ENCODE assay signal across 23 cellular contexts in the genomic region with DNA sequence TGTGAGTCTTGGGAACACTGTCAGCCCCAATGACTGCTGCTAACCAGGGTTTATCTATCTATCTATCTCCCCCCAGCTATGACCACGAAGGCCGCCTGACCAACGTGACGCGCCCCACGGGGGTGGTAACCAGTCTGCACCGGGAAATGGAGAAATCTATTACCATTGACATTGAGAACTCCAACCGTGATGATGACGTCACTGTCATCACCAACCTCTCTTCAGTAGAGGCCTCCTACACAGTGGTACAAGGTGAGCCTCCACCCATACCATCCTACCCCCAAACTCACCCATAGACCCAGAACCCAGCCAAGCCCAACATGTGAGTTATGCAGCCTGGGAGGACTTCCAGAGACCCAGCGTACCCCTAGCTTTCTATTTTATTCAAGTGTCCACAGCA.
DNase-seq lines count a peak whose midpoint lies in the region; ATAC-seq, FAIRE-seq and TF ChIP-seq lines count a peak whose summit lies in the region.
"Had no signal": no experiment of that assay in that cellular context is flagged by ENCODE, and none has a peak within 500 bp of the region (broad histone marks: within the 10 kb centered on the region; RNA-seq: fewer than 3 reads in every experiment).

No MANE protein-coding gene starts in this region.

- no peaks in the 10 kb centered on the region for H4K20me1 ChIP-seq in HepG2 (ENCODE audit: insufficient read depth, low read length)

- H3K4me1 Mint-ChIP-seq in activated CD4-positive, alpha-beta T cell treated with anti-CD3 and anti-CD28 coated beads, Interleukin-2, amount 10 ng/mL, durations not matched to agents 24 days and 14 days = peaks cover 23% of the 10 kb centered on the region
- H3K4me1 Mint-ChIP-seq in activated CD4-positive, alpha-beta T cell treated with anti-CD3 and anti-CD28 coated beads for 36 hours = peaks cover 28% of the 10 kb centered on the region
- peaks cover 24% of the 10 kb centered on the region for H3K4me1 Mint-ChIP-seq in activated T-helper 2 cell treated with anti-CD3 and anti-CD28 coated beads, Interferon-gamma antibody, Interleukin-2, Interleukin-4, amounts not matched to agents 10 μg/mL and 5 μg/mL and 100 μg/mL, durations not matched to agents 14 hours and 24 hours and 36 hours (ENCODE audit: low read depth)
- H3K4me1 Mint-ChIP-seq in nephron progenitor cell = peaks cover 46% of the 10 kb centered on the region

- TF ChIP-seq CTCF in HepG2 (CRISPR knock-in tag; IDR thresholded peaks at IDR 0.05) (no peak), right lobe of liver (IDR thresholded peaks at IDR 0.05) (no peak), nephron progenitor cell (IDR thresholded peaks at IDR 0.05) (no peak), Peyer's patch (IDR thresholded peaks at IDR 0.05) (no peak)

- WGBS in HepG2 (ENCODE audit: low lambda C conversion rate) = 50% methylated on average over 10 of the region's 10 CpGs
- 91% methylated on average over 8 of the region's 10 CpGs for WGBS in right lobe of liver (ENCODE audit: insufficient coverage, low coverage, low lambda C conversion rate, missing lambda C conversion rate)

- POLR2A ChIA-PET in activated CD4-positive, alpha-beta T cell treated with anti-CD3 and anti-CD28 coated beads for 36 hours (lab: Charles Lee) = no interaction called here
- POLR2A ChIA-PET in HepG2 (lab: Yijun Ruan, JAX) = no interaction called here

- ATAC-seq in activated CD4-positive, alpha-beta T cell treated with anti-CD3 and anti-CD28 coated beads for 36 hours = no peak
- ATAC-seq in HepG2 = no peak
- no peak for ATAC-seq in right lobe of liver
- no peak for ATAC-seq in HG02870 (IDR thresholded peaks at IDR 0.05; ENCODE audit: unreplicated experiment)
- ATAC-seq: A549, GM12878 had no signal

- no peak for DNase-seq in activated CD4-positive, alpha-beta T cell treated with anti-CD3 and anti-CD28 coated beads, Interleukin-2, amount 10 ng/mL, durations not matched to agents 24 days and 14 days
- DNase-seq in activated CD4-positive, alpha-beta T cell treated with anti-CD3 and anti-CD28 coated beads for 36 hours = no peak
- DNase-seq in HepG2 (ENCODE audit: low spot score) (no peak), right lobe of liver (no peak), nephron progenitor cell (no peak), Peyer's patch (no peak)
- DNase-seq in activated T-helper 2 cell treated with anti-CD3 and anti-CD28 coated beads, Interferon-gamma antibody, Interleukin-2, Interleukin-4, amounts not matched to agents 10 μg/mL and 5 μg/mL and 100 μg/mL, durations not matched to agents 14 hours and 24 hours and 36 hours (ENCODE audit: low spot score) = no peak
- DNase-seq: AML-193; Caco-2; CD4-positive, alpha-beta T cell; DMS153; DMS79; GDM1; GM23248 had no signal

- no peaks in the 10 kb centered on the region for H3K36me3 ChIP-seq in HepG2 (replicated peaks in 1 of 2; ENCODE audit: control insufficient read depth in 1 of 2, insufficient read depth in 2 of 2, low read length in 2 of 2)
- H3K36me3 ChIP-seq in right lobe of liver = no peaks in the 10 kb centered on the region
- no peaks in the 10 kb centered on the region for H3K36me3 ChIP-seq in Peyer's patch
- H3K36me3 ChIP-seq: HAP-1 had no signal

- peak overlapping the region; percentile 12 for H3K27ac Mint-ChIP-seq in activated CD4-positive, alpha-beta T cell treated with anti-CD3 and anti-CD28 coated beads, Interleukin-2, amount 10 ng/mL, durations not matched to agents 24 days and 14 days
- no peak overlapping the region for H3K27ac Mint-ChIP-seq in activated CD4-positive, alpha-beta T cell treated with anti-CD3 and anti-CD28 coated beads for 36 hours
- peak overlapping the region; percentile 9 for H3K27ac Mint-ChIP-seq in activated T-helper 2 cell treated with anti-CD3 and anti-CD28 coated beads, Interferon-gamma antibody, Interleukin-2, Interleukin-4, amounts not matched to agents 10 μg/mL and 5 μg/mL and 100 μg/mL, durations not matched to agents 14 hours and 24 hours and 36 hours
- H3K27ac Mint-ChIP-seq in nephron progenitor cell = peak overlapping the region; percentile 37
- H3K27ac Mint-ChIP-seq: CD4-positive, alpha-beta T cell; IgD-negative memory B cell had no signal

- TF ChIP-seq RAD21 in HepG2 (CRISPR knock-in tag; IDR thresholded peaks at IDR 0.05) = no peak

- CTCF ChIA-PET in activated CD4-positive, alpha-beta T cell treated with anti-CD3 and anti-CD28 coated beads for 36 hours (lab: Charles Lee) = interaction anchor here (0.7 kb wide), 1 partner anchor 42 kb away, joined by 4 read pairs; no protein-coding TSS in a partner anchor
- CTCF ChIA-PET in HepG2 (lab: Yijun Ruan, JAX; ENCODE audit: low intra/inter-chr PET ratio, low total read pairs) = no interaction called here

- no peak overlapping the region for H3K4me2 ChIP-seq in HepG2 (ENCODE audit: low read depth, low read length)
- H3K4me2 ChIP-seq: A549 had no signal

- in situ Hi-C loops in HepG2 (cut with HindIII; ENCODE audit: extremely low pct_ligation_motif_present, low pct_unique_long_range_greater_than_20kb) = loop anchor here (10.0 kb wide), 1 partner anchor 501 kb away; no protein-coding TSS in a partner anchor

- intact Hi-C loops in activated CD4-positive, alpha-beta T cell treated with anti-CD3 and anti-CD28 coated beads, Interleukin-2, amount 10 ng/mL, durations not matched to agents 24 days and 14 days (cut with micrococcal nuclease) = no loop called here
- intact Hi-C loops in activated CD4-positive, alpha-beta T cell treated with anti-CD3 and anti-CD28 coated beads for 36 hours (cut with DNase I, micrococcal nuclease) = loop anchor here in 1 of 2 experiments (5.0 kb wide), 1 partner anchor 1356 kb away; the partner anchor contains the start of gene SPDL1
- intact Hi-C loops in HepG2 (cut with micrococcal nuclease; ENCODE audit: unreplicated experiment) (no loop called here), right lobe of liver (cut with DNase I) (loop anchor here in 1 of 2 donors (10.0 kb wide), 1 partner anchor 111 kb away; no protein-coding TSS in a partner anchor)
- intact Hi-C loops in activated T-helper 2 cell treated with anti-CD3 and anti-CD28 coated beads, Interferon-gamma antibody, Interleukin-2, Interleukin-4, amounts not matched to agents 10 μg/mL and 5 μg/mL and 100 μg/mL, durations not matched to agents 14 hours and 24 hours and 36 hours (cut with micrococcal nuclease) = loop anchor here (2.0 to 5.0 kb wide), 2 partner anchors 105 to 181 kb away; no protein-coding TSS in a partner anchor

- no peak overlapping the region for H2AFZ ChIP-seq in HepG2 (ENCODE audit: low read length)
- H2AFZ ChIP-seq: GM23248 had no signal

- no peak overlapping the region for H3K27ac ChIP-seq in HepG2 (ENCODE audit: extremely low read length, insufficient read depth, low read length)
- H3K27ac ChIP-seq in right lobe of liver = no peak overlapping the region
- H3K27ac ChIP-seq in Peyer's patch = no peak overlapping the region
- H3K27ac ChIP-seq: 22Rv1, A549, C4-2B, GM23248 had no signal

- H3K27me3 ChIP-seq in HepG2 (ENCODE audit: control insufficient read depth in 1 of 2, insufficient read depth in 2 of 2, low read length in 2 of 2) = peaks cover 2 to 16% of the 10 kb centered on the region in 2 experiments; a peak in 3 of 5 replicates
- H3K27me3 ChIP-seq in right lobe of liver = no peaks in the 10 kb centered on the region
- H3K27me3 ChIP-seq in Peyer's patch = no peaks in the 10 kb centered on the region

- no peak for TF ChIP-seq POLR2A in HepG2 (IDR thresholded peaks at IDR 0.05; ENCODE audit: insufficient read depth in 1 of 2, low read depth in 2 of 2, low read length in 2 of 2)
- no peak for TF ChIP-seq POLR2A in right lobe of liver (IDR thresholded peaks at IDR 0.05)
- no peak for TF ChIP-seq POLR2A in Peyer's patch (IDR thresholded peaks at IDR 0.05)

- H3K27me3 Mint-ChIP-seq in activated CD4-positive, alpha-beta T cell treated with anti-CD3 and anti-CD28 coated beads, Interleukin-2, amount 10 ng/mL, durations not matched to agents 24 days and 14 days = peaks cover 29% of the 10 kb centered on the region
- peaks cover 2% of the 10 kb centered on the region for H3K27me3 Mint-ChIP-seq in activated CD4-positive, alpha-beta T cell treated with anti-CD3 and anti-CD28 coated beads for 36 hours
- peaks cover 29% of the 10 kb centered on the region for H3K27me3 Mint-ChIP-seq in activated T-helper 2 cell treated with anti-CD3 and anti-CD28 coated beads, Interferon-gamma antibody, Interleukin-2, Interleukin-4, amounts not matched to agents 10 μg/mL and 5 μg/mL and 100 μg/mL, durations not matched to agents 14 hours and 24 hours and 36 hours (ENCODE audit: low read depth)
- peaks cover 11% of the 10 kb centered on the region for H3K27me3 Mint-ChIP-seq in nephron progenitor cell (ENCODE audit: low read depth, poor library complexity)
- H3K27me3 Mint-ChIP-seq: CD4-positive, alpha-beta T cell had no signal

- no peak for FAIRE-seq in HepG2 (lab: Jason Lieb, UNC)
- FAIRE-seq: A549, D721Med, GM12878, HTR-8/SVneo had no signal

- H3K4me3 Mint-ChIP-seq in activated CD4-positive, alpha-beta T cell treated with anti-CD3 and anti-CD28 coated beads, Interleukin-2, amount 10 ng/mL, durations not matched to agents 24 days and 14 days = no peak overlapping the region
- no peak overlapping the region for H3K4me3 Mint-ChIP-seq in activated CD4-positive, alpha-beta T cell treated with anti-CD3 and anti-CD28 coated beads for 36 hours
- H3K4me3 Mint-ChIP-seq in activated T-helper 2 cell treated with anti-CD3 and anti-CD28 coated beads, Interferon-gamma antibody, Interleukin-2, Interleukin-4, amounts not matched to agents 10 μg/mL and 5 μg/mL and 100 μg/mL, durations not matched to agents 14 hours and 24 hours and 36 hours (ENCODE audit: low read depth) = no peak overlapping the region
- no peak overlapping the region for H3K4me3 Mint-ChIP-seq in nephron progenitor cell
- H3K4me3 Mint-ChIP-seq: CD4-positive, alpha-beta T cell; IgD-negative memory B cell had no signal

- H3K79me2 ChIP-seq in HepG2 (ENCODE audit: insufficient read depth, low read length) = no peaks in the 10 kb centered on the region

- H3K4me3 ChIP-seq in HepG2 (replicated peaks in 1 of 3; ENCODE audit: insufficient read depth in 1 of 3, low read depth in 2 of 3, low read length in 3 of 3) = no peak overlapping the region
- no peak overlapping the region for H3K4me3 ChIP-seq in right lobe of liver
- no peak overlapping the region for H3K4me3 ChIP-seq in Peyer's patch
- H3K4me3 ChIP-seq: A549, GM12878, GM23248, HAP-1 had no signal

- H3K4me1 ChIP-seq in HepG2 (ENCODE audit: insufficient read depth, low read length) (no peaks in the 10 kb centered on the region), right lobe of liver (no peaks in the 10 kb centered on the region), Peyer's patch (no peaks in the 10 kb centered on the region)
- H3K4me1 ChIP-seq: A549, Caco-2, HAP-1 had no signal

- H3K9ac ChIP-seq in HepG2 (ENCODE audit: insufficient read depth, low read depth, low read length) = no peak overlapping the region
- H3K9ac ChIP-seq: GM23248 had no signal

- no peak for TF ChIP-seq EP300 in HepG2 (IDR thresholded peaks at IDR 0.05; ENCODE audit: low read depth in 2 of 2, low read length in 2 of 2)
- TF ChIP-seq EP300 in HepG2 (CRISPR knock-in tag; IDR thresholded peaks at IDR 0.05; ENCODE audit: borderline replicate concordance) = no peak

- H3K9me3 Mint-ChIP-seq in activated CD4-positive, alpha-beta T cell treated with anti-CD3 and anti-CD28 coated beads, Interleukin-2, amount 10 ng/mL, durations not matched to agents 24 days and 14 days = peaks cover 6% of the 10 kb centered on the region
- H3K9me3 Mint-ChIP-seq in activated CD4-positive, alpha-beta T cell treated with anti-CD3 and anti-CD28 coated beads for 36 hours (ENCODE audit: low read depth) = no peaks in the 10 kb centered on the region
- H3K9me3 Mint-ChIP-seq in activated T-helper 2 cell treated with anti-CD3 and anti-CD28 coated beads, Interferon-gamma antibody, Interleukin-2, Interleukin-4, amounts not matched to agents 10 μg/mL and 5 μg/mL and 100 μg/mL, durations not matched to agents 14 hours and 24 hours and 36 hours = peaks cover 6% of the 10 kb centered on the region
- no peaks in the 10 kb centered on the region for H3K9me3 Mint-ChIP-seq in nephron progenitor cell
- H3K9me3 Mint-ChIP-seq: CD4-positive, alpha-beta T cell had no signal

- no peaks in the 10 kb centered on the region for H3K9me3 ChIP-seq in HepG2 (ENCODE audit: low read length)
- no peaks in the 10 kb centered on the region for H3K9me3 ChIP-seq in right lobe of liver
- no peaks in the 10 kb centered on the region for H3K9me3 ChIP-seq in Peyer's patch
- H3K9me3 ChIP-seq: A549, Caco-2, HAP-1 had no signal

- BruUV-seq in HepG2 (replicated peaks; lab: Mats Ljungman, UMichigan) = no TSS peak

- H3K36me3 Mint-ChIP-seq in activated CD4-positive, alpha-beta T cell treated with anti-CD3 and anti-CD28 coated beads, Interleukin-2, amount 10 ng/mL, durations not matched to agents 24 days and 14 days (ENCODE audit: low read depth) = peaks cover 1% of the 10 kb centered on the region
- no peaks in the 10 kb centered on the region for H3K36me3 Mint-ChIP-seq in activated CD4-positive, alpha-beta T cell treated with anti-CD3 and anti-CD28 coated beads for 36 hours (ENCODE audit: low read depth)
- no peaks in the 10 kb centered on the region for H3K36me3 Mint-ChIP-seq in activated T-helper 2 cell treated with anti-CD3 and anti-CD28 coated beads, Interferon-gamma antibody, Interleukin-2, Interleukin-4, amounts not matched to agents 10 μg/mL and 5 μg/mL and 100 μg/mL, durations not matched to agents 14 hours and 24 hours and 36 hours (ENCODE audit: low read depth)
- H3K36me3 Mint-ChIP-seq in nephron progenitor cell (ENCODE audit: low read depth) = peaks cover 7% of the 10 kb centered on the region
- H3K36me3 Mint-ChIP-seq: IgD-negative memory B cell had no signal
